20 cellular contexts compared by ENCODE assay signal in genomic region chr17:79979201-79979840, GRCh38. TPM values are rescaled to one million over a fixed set of nuclear protein-coding genes. Genes with fewer than 3 reads are reported as not detected.
DNase-seq lines count a peak whose midpoint lies in the region; ATAC-seq, FAIRE-seq and TF ChIP-seq lines count a peak whose summit lies in the region.
"Had no signal": no experiment of that assay in that cellular context is flagged by ENCODE, and none has a peak within 500 bp of the region (broad histone marks: within the 10 kb centered on the region; RNA-seq: fewer than 3 reads in every experiment).

No MANE protein-coding gene starts in this region.

- H3K4me3 ChIP-seq in right lobe of liver: no peak overlapping the region
- no peak overlapping the region for H3K4me3 ChIP-seq in HepG2 (replicated peaks in 1 of 3; ENCODE audit: insufficient read depth in 1 of 3, low read depth in 2 of 3, low read length in 3 of 3)
- no peak overlapping the region for H3K4me3 ChIP-seq in neuronal stem cell (ENCODE audit: low read length in 2 of 2)

- no peak for TF ChIP-seq EP300 in HepG2 (IDR thresholded peaks at IDR 0.05; ENCODE audit: low read depth in 2 of 2, low read length in 2 of 2)
- no peak for TF ChIP-seq EP300 in HepG2 (CRISPR knock-in tag; IDR thresholded peaks at IDR 0.05; ENCODE audit: borderline replicate concordance)

- H3K9me3 ChIP-seq in right lobe of liver (no peaks in the 10 kb centered on the region), HepG2 (ENCODE audit: low read length) (no peaks in the 10 kb centered on the region), neuronal stem cell (replicated peaks in 1 of 2; ENCODE audit: control insufficient read depth in 2 of 2, insufficient read depth in 1 of 2, low read depth in 1 of 2, low read length in 2 of 2) (no peaks in the 10 kb centered on the region)

- H3K27me3 Mint-ChIP-seq in chondrocyte (ENCODE audit: low read depth): no peaks in the 10 kb centered on the region
- H3K27me3 Mint-ChIP-seq: activated naive CD4-positive, alpha-beta T cell treated with anti-CD3 and anti-CD28 coated beads, Interleukin-2, amount 50 U/mL, for 24 hours; naive B cell had no signal

- DNase-seq in right lobe of liver: peak in 2 of 3 donors; percentile 15 to 41
- DNase-seq in HepG2 (ENCODE audit: low spot score): no peak
- peak; percentile 86 for DNase-seq in chondrocyte (ENCODE audit: low spot score)
- DNase-seq in neuronal stem cell (ENCODE audit: low spot score): no peak
- DNase-seq in midbrain (lab: John Stamatoyannopoulos, UW): no peak
- DNase-seq in NCI-H1105 (lab: John Stamatoyannopoulos, UW): no peak
- no peak for DNase-seq in activated CD4-positive, alpha-beta T cell treated with anti-CD3 and anti-CD28 coated beads, Interleukin-2, amount 50 U/mL, for 1 hour
- DNase-seq: activated CD4-positive, alpha-beta T cell treated with anti-CD3 and anti-CD28 coated beads for 1 hour; activated CD8-positive, alpha-beta memory T cell treated with anti-CD3 and anti-CD28 coated beads for 24 hours; activated T-cell treated with anti-CD3 and anti-CD28 coated beads, Interleukin-2, amount 50 U/mL, for 48 hours; CD4-positive, alpha-beta memory T cell; DMS153; GOT3; mesenchymal stem cell; naive B cell; NCI-H1436 treated with DMSO at 0.1 percent for 48 hours; NCI-H524; T1000 had no signal

- CTCF ChIA-PET in HepG2 (lab: Yijun Ruan, JAX; ENCODE audit: low intra/inter-chr PET ratio, low total read pairs): no interaction called here

- BruUV-seq in HepG2 (replicated peaks; lab: Mats Ljungman, UMichigan): no TSS peak

- no peak for TF ChIP-seq RAD21 in HepG2 (CRISPR knock-in tag; IDR thresholded peaks at IDR 0.05)

- H3K36me3 Mint-ChIP-seq in chondrocyte (ENCODE audit: low read depth): no peaks in the 10 kb centered on the region
- H3K36me3 Mint-ChIP-seq: activated naive CD4-positive, alpha-beta T cell treated with anti-CD3 and anti-CD28 coated beads, Interleukin-2, amount 50 U/mL, for 24 hours; CD4-positive, alpha-beta memory T cell; naive B cell had no signal

- TF ChIP-seq POLR2A in right lobe of liver (IDR thresholded peaks at IDR 0.05) (no peak), HepG2 (IDR thresholded peaks at IDR 0.05; ENCODE audit: insufficient read depth in 1 of 2, low read depth in 2 of 2, low read length in 2 of 2) (no peak)

- H2BK5ac ChIP-seq in neuronal stem cell (ENCODE audit: low read length): peak overlapping the region; percentile 42

- peaks cover 10% of the 10 kb centered on the region for H3K79me2 ChIP-seq in HepG2 (ENCODE audit: insufficient read depth, low read length)

- TF ChIP-seq CTCF in right lobe of liver (IDR thresholded peaks at IDR 0.05) (no peak), HepG2 (CRISPR knock-in tag; IDR thresholded peaks at IDR 0.05) (no peak), chondrocyte (IDR thresholded peaks at IDR 0.05) (no peak)

- no peak overlapping the region for H2AFZ ChIP-seq in HepG2 (ENCODE audit: low read length)
- H2AFZ ChIP-seq in neuronal stem cell (ENCODE audit: low read length): no peak overlapping the region

- H3K4me3 Mint-ChIP-seq in chondrocyte (ENCODE audit: unreplicated experiment): no peak overlapping the region
- H3K4me3 Mint-ChIP-seq: activated naive CD4-positive, alpha-beta T cell treated with anti-CD3 and anti-CD28 coated beads, Interleukin-2, amount 50 U/mL, for 24 hours; CD4-positive, alpha-beta memory T cell had no signal

- H3K27me3 ChIP-seq in right lobe of liver (no peaks in the 10 kb centered on the region), HepG2 (ENCODE audit: control insufficient read depth in 1 of 2, insufficient read depth in 2 of 2, low read length in 2 of 2) (no peaks in the 10 kb centered on the region), neuronal stem cell (ENCODE audit: control insufficient read depth in 3 of 3, insufficient read depth in 3 of 3, low read depth in 1 of 3, low read length in 3 of 3) (no peaks in the 10 kb centered on the region)

- peaks cover 0 to 5% (median 0%) of the 10 kb centered on the region in 4 donors for H3K4me1 ChIP-seq in right lobe of liver
- peaks cover 4% of the 10 kb centered on the region for H3K4me1 ChIP-seq in HepG2 (ENCODE audit: insufficient read depth, low read length)
- H3K4me1 ChIP-seq in neuronal stem cell (ENCODE audit: control insufficient read depth in 2 of 2, insufficient read depth in 1 of 2, low read depth in 1 of 2, low read length in 2 of 2): peaks cover 0 to 24% of the 10 kb centered on the region in 2 donors

- H2BK12ac ChIP-seq in neuronal stem cell (ENCODE audit: low read length): no peak overlapping the region

- H3K27ac Mint-ChIP-seq in chondrocyte (ENCODE audit: unreplicated experiment): no peak overlapping the region
- H3K27ac Mint-ChIP-seq: activated naive CD4-positive, alpha-beta T cell treated with anti-CD3 and anti-CD28 coated beads, Interleukin-2, amount 50 U/mL, for 24 hours; CD4-positive, alpha-beta memory T cell had no signal

- H2BK120ac ChIP-seq in neuronal stem cell (ENCODE audit: low read depth, low read length): no peak overlapping the region

- no peak for FAIRE-seq in HepG2 (lab: Jason Lieb, UNC)

- H3K4ac ChIP-seq in neuronal stem cell (ENCODE audit: low read length): no peak overlapping the region

- no peak for ATAC-seq in right lobe of liver
- ATAC-seq in HepG2: no peak
- ATAC-seq in HG02763 (IDR thresholded peaks at IDR 0.05; ENCODE audit: unreplicated experiment): no peak

- no peak overlapping the region for H3K4me2 ChIP-seq in HepG2 (ENCODE audit: low read depth, low read length)
- no peak overlapping the region for H3K4me2 ChIP-seq in neuronal stem cell (ENCODE audit: insufficient read depth, low read length, poor library complexity, severe bottlenecking)

- H4K8ac ChIP-seq in neuronal stem cell (ENCODE audit: low read depth, low read length): no peak overlapping the region

- H3K36me3 ChIP-seq in right lobe of liver: no peaks in the 10 kb centered on the region
- H3K36me3 ChIP-seq in HepG2 (replicated peaks in 1 of 2; ENCODE audit: control insufficient read depth in 1 of 2, insufficient read depth in 2 of 2, low read length in 2 of 2): peaks cover 7 to 18% of the 10 kb centered on the region in 2 experiments; a peak in 2 of 5 replicates
- H3K36me3 ChIP-seq in neuronal stem cell (replicated peaks in 1 of 2; ENCODE audit: control insufficient read depth in 2 of 2, insufficient read depth in 2 of 2, low read length in 2 of 2): peaks cover 1 to 54% of the 10 kb centered on the region in 2 donors

- H2AK5ac ChIP-seq in neuronal stem cell (ENCODE audit: low read depth, low read length): peak overlapping the region; percentile 28

- peaks cover 5% of the 10 kb centered on the region for H3K79me1 ChIP-seq in neuronal stem cell (ENCODE audit: low read depth, low read length)

- H3K9ac ChIP-seq in HepG2 (ENCODE audit: insufficient read depth, low read depth, low read length): no peak overlapping the region
- peak overlapping the region; percentile 65 for H3K9ac ChIP-seq in neuronal stem cell (ENCODE audit: low read depth, low read length, poor library complexity)

- intact Hi-C loops in right lobe of liver (cut with DNase I) (loop anchor here in 1 of 2 donors (10.0 kb wide), 1 partner anchor 135 kb away; no protein-coding TSS in a partner anchor), HepG2 (cut with micrococcal nuclease; ENCODE audit: unreplicated experiment) (no loop called here)

- no peak overlapping the region for H2BK15ac ChIP-seq in neuronal stem cell (ENCODE audit: low read length)

- POLR2A ChIA-PET in HepG2 (lab: Yijun Ruan, JAX): interaction anchor here (0.8 to 1.9 kb wide), 2 partner anchors 14 to 149 kb away, joined by 3 to 6 read pairs; no protein-coding TSS in a partner anchor

- no peak overlapping the region for H4K91ac ChIP-seq in neuronal stem cell (ENCODE audit: low read depth, low read length, poor library complexity)

- no peaks in the 10 kb centered on the region for H4K20me1 ChIP-seq in HepG2 (ENCODE audit: insufficient read depth, low read length)

- H3K27ac ChIP-seq in right lobe of liver (no peak overlapping the region), HepG2 (ENCODE audit: extremely low read length, insufficient read depth, low read length) (no peak overlapping the region), neuronal stem cell (replicated peaks; ENCODE audit: low read length) (no peak overlapping the region)

- H3K9me3 Mint-ChIP-seq in chondrocyte (ENCODE audit: low read depth): no peaks in the 10 kb centered on the region
- H3K9me3 Mint-ChIP-seq: activated naive CD4-positive, alpha-beta T cell treated with anti-CD3 and anti-CD28 coated beads, Interleukin-2, amount 50 U/mL, for 24 hours; CD4-positive, alpha-beta memory T cell; naive B cell had no signal

- no peak overlapping the region for H3K18ac ChIP-seq in neuronal stem cell (ENCODE audit: low read length)

- H3K14ac ChIP-seq in neuronal stem cell (ENCODE audit: low read length): peak overlapping the region; percentile 47

- in situ Hi-C loops in HepG2 (cut with HindIII; ENCODE audit: extremely low pct_ligation_motif_present, low pct_unique_long_range_greater_than_20kb): no loop called here

- WGBS in right lobe of liver (ENCODE audit: insufficient coverage, low coverage, low lambda C conversion rate, missing lambda C conversion rate): 86% methylated on average over 13 of the region's 32 CpGs
- WGBS in HepG2 (ENCODE audit: low lambda C conversion rate): 93% methylated on average over 32 of the region's 32 CpGs
- no CpG with 5 or more reads among the region's 32 CpGs for WGBS in neuronal stem cell (ENCODE audit: extremely low coverage in 2 of 2, insufficient read length in 2 of 2, insufficient replicate concordance in 1 of 2), 2 donors

- H3K4me1 Mint-ChIP-seq in chondrocyte (ENCODE audit: low read depth): peaks cover 17% of the 10 kb centered on the region
- H3K4me1 Mint-ChIP-seq: activated naive CD4-positive, alpha-beta T cell treated with anti-CD3 and anti-CD28 coated beads, Interleukin-2, amount 50 U/mL, for 24 hours; CD4-positive, alpha-beta memory T cell had no signal

- peak overlapping the region; percentile 14 for H3K23ac ChIP-seq in neuronal stem cell (ENCODE audit: low read depth, low read length, poor library complexity)

RNA-seq across cellular contexts. Expression of gene TBC1D16, which starts 56.4 kb away (rescaled TPM):
- 10 to 100 TPM in 4 of 6 experiments, 1 to 10 TPM in 2; 5.8 to 21.0 (median 14.4) TPM for total RNA-seq in right lobe of liver
- 24.7 and 24.9 TPM in 2 replicates for total RNA-seq in HepG2 (2016; rRNA removed; fragmentation: Illumina TruSeq; extraction: Trizol)
- total RNA-seq in HepG2 (2016; cell fraction: cytosol; rRNA removed; fragmentation: Illumina TruSeq; extraction: Trizol; ENCODE audit: low read depth): 4.0 and 5.5 TPM in 2 replicates
- total RNA-seq in HepG2 (2016; cell fraction: insoluble cytoplasmic fraction; rRNA removed; fragmentation: Illumina TruSeq; extraction: Trizol): 22.2 and 25.3 TPM in 2 replicates
- 15.6 and 15.7 TPM in 2 replicates for total RNA-seq in HepG2 (2016; cell fraction: membrane; rRNA removed; fragmentation: Illumina TruSeq; extraction: Trizol)
- 18.9 and 20.0 TPM in 2 replicates for total RNA-seq in HepG2 (2016; cell fraction: nucleus; rRNA removed; fragmentation: Illumina TruSeq; extraction: Trizol)
- polyA plus RNA-seq in HepG2 (2011; rRNA removed): 14.9 and 18.6 TPM in 2 replicates
- 10.0 and 12.5 TPM in 2 replicates for polyA plus RNA-seq in HepG2 (2011; cell fraction: cytosol; rRNA removed)
- 35.5 and 43.5 TPM in 2 replicates for polyA plus RNA-seq in HepG2 (2011; cell fraction: nucleus; rRNA removed)
- polyA plus RNA-seq in HepG2 (2012): 20.5 and 25.8 TPM in 2 replicates
- 3.1 and 3.8 TPM in 2 replicates for polyA plus RNA-seq in HepG2 (2016; cell fraction: cytosol; fragmentation: Illumina TruSeq; extraction: Trizol; ENCODE audit: low read depth)
- polyA plus RNA-seq in HepG2 (2016; cell fraction: insoluble cytoplasmic fraction; fragmentation: Illumina TruSeq; extraction: Trizol; ENCODE audit: low read depth): 10.7 and 16.1 TPM in 2 replicates
- polyA plus RNA-seq in HepG2 (2016; cell fraction: membrane; fragmentation: Illumina TruSeq; extraction: Trizol; ENCODE audit: low read depth): 8.3 and 8.6 TPM in 2 replicates
- 19.8 and 20.3 TPM in 2 replicates for polyA plus RNA-seq in HepG2 (2016; cell fraction: nucleus; fragmentation: Illumina TruSeq; extraction: Trizol; ENCODE audit: insufficient read depth, low read depth)
- polyA minus RNA-seq in HepG2 (2011; rRNA and poly(A)+ RNA removed; ENCODE audit: low replicate concordance): 7.0 and 54.0 TPM in 2 replicates
- polyA minus RNA-seq in HepG2 (2011; cell fraction: cytosol; rRNA and poly(A)+ RNA removed): 16.7 and 20.3 TPM in 2 replicates
- 27.6 and 28.5 TPM in 2 replicates for polyA minus RNA-seq in HepG2 (2011; cell fraction: nucleus; rRNA and poly(A)+ RNA removed)
- 51.4 to 72.7 TPM (median 55.4 TPM) in 3 replicates for total RNA-seq in chondrocyte
- 23.3 TPM for polyA plus RNA-seq in neuronal stem cell (2013, experiment 1 of 2)
- 22.9 TPM for polyA plus RNA-seq in neuronal stem cell (2013, experiment 2 of 2)

RNA-seq across cellular contexts. Expression of gene CCDC40, which starts 57.1 kb away (rescaled TPM):
- total RNA-seq in right lobe of liver (1 to 10 TPM; 1.7 to 3.1 (median 2.1) TPM), HepG2 (2016; rRNA removed; fragmentation: Illumina TruSeq; extraction: Trizol) (3.8 and 5.5 TPM in 2 replicates), chondrocyte (5.8 to 11.8 TPM (median 6.5 TPM) in 3 replicates)
- 46.8 and 47.3 TPM in 2 replicates for total RNA-seq in HepG2 (2016; cell fraction: cytosol; rRNA removed; fragmentation: Illumina TruSeq; extraction: Trizol; ENCODE audit: low read depth)
- 2.3 and 7.7 TPM in 2 replicates for total RNA-seq in HepG2 (2016; cell fraction: insoluble cytoplasmic fraction; rRNA removed; fragmentation: Illumina TruSeq; extraction: Trizol)
- 11.8 and 13.0 TPM in 2 replicates for total RNA-seq in HepG2 (2016; cell fraction: membrane; rRNA removed; fragmentation: Illumina TruSeq; extraction: Trizol)
- total RNA-seq in HepG2 (2016; cell fraction: nucleus; rRNA removed; fragmentation: Illumina TruSeq; extraction: Trizol): 6.5 and 8.4 TPM in 2 replicates
- 4.1 and 4.8 TPM in 2 replicates for polyA plus RNA-seq in HepG2 (2011; rRNA removed)
- 1.4 TPM in 2 replicates for polyA plus RNA-seq in HepG2 (2011; cell fraction: cytosol; rRNA removed)
- 17.6 and 21.2 TPM in 2 replicates for polyA plus RNA-seq in HepG2 (2011; cell fraction: nucleus; rRNA removed)
- 2.2 and 4.3 TPM in 2 replicates for polyA plus RNA-seq in HepG2 (2012)
- 0.32 and 0.43 TPM in 2 replicates for polyA plus RNA-seq in HepG2 (2016; cell fraction: cytosol; fragmentation: Illumina TruSeq; extraction: Trizol; ENCODE audit: low read depth)
- 2.2 and 2.4 TPM in 2 replicates for polyA plus RNA-seq in HepG2 (2016; cell fraction: insoluble cytoplasmic fraction; fragmentation: Illumina TruSeq; extraction: Trizol; ENCODE audit: low read depth)
- 0.74 and 0.84 TPM in 2 replicates for polyA plus RNA-seq in HepG2 (2016; cell fraction: membrane; fragmentation: Illumina TruSeq; extraction: Trizol; ENCODE audit: low read depth)
- 19.3 and 21.2 TPM in 2 replicates for polyA plus RNA-seq in HepG2 (2016; cell fraction: nucleus; fragmentation: Illumina TruSeq; extraction: Trizol; ENCODE audit: insufficient read depth, low read depth)
- polyA minus RNA-seq in HepG2 (2011; rRNA and poly(A)+ RNA removed; ENCODE audit: low replicate concordance): 3.0 and 3.8 TPM in 2 replicates
- 1.8 and 4.1 TPM in 2 replicates for polyA minus RNA-seq in HepG2 (2011; cell fraction: cytosol; rRNA and poly(A)+ RNA removed)
- polyA minus RNA-seq in HepG2 (2011; cell fraction: nucleus; rRNA and poly(A)+ RNA removed): 7.0 and 8.0 TPM in 2 replicates
- 5.8 TPM for polyA plus RNA-seq in neuronal stem cell (2013, experiment 1 of 2)
- polyA plus RNA-seq in neuronal stem cell (2013, experiment 2 of 2): 6.3 TPM
- polyA plus RNA-seq: CD4-positive, alpha-beta memory T cell had no signal

Comparison
In these comparisons a context has a peak if more than half of its experiments do, and no peak if none do; other contexts are left out.
1. DNase-seq: peak in right lobe of liver (2 of 3) and chondrocyte (single experiment); none in HepG2 (single experiment), neuronal stem cell (single experiment), midbrain (single experiment), NCI-H1105 (single experiment) and activated CD4-positive, alpha-beta T cell treated with anti-CD3 and anti-CD28 coated beads, Interleukin-2, amount 50 U/mL, for 1 hour (single experiment).